ENCODE assay signal across 11 cellular contexts in genomic region chr15:101122266-101122665, GRCh38.
DNase-seq lines count a peak whose midpoint lies in the region; ATAC-seq and TF ChIP-seq lines count a peak whose summit lies in the region.
"Had no signal": no experiment of that assay in that cellular context is flagged by ENCODE, and none has a peak within 500 bp of the region (broad histone marks: within the 10 kb centered on the region; RNA-seq: fewer than 3 reads in every experiment).

No MANE protein-coding gene starts in this region.

- intact Hi-C loops in ascending aorta (cut with DNase I) = no loop called here

- TF ChIP-seq POLR2A in suprapubic skin (IDR thresholded peaks at IDR 0.05) = no peak

- peak overlapping the region; percentile 84 to 94 for H3K27ac ChIP-seq in ascending aorta
- H3K27ac ChIP-seq in temporal lobe (ENCODE audit: low read depth, low read length) = peak overlapping the region; percentile 2
- no peak overlapping the region for H3K27ac ChIP-seq in suprapubic skin

- no peaks in the 10 kb centered on the region for H3K36me3 ChIP-seq in ascending aorta
- no peaks in the 10 kb centered on the region for H3K36me3 ChIP-seq in suprapubic skin
- H3K36me3 ChIP-seq: MG63 had no signal

- no peaks in the 10 kb centered on the region for H3K27me3 Mint-ChIP-seq in activated CD8-positive, alpha-beta memory T cell treated with anti-CD3 and anti-CD28 coated beads, Interleukin-2, amount 10 ng/mL, durations not matched to agents 7 days and 5 days
- no peaks in the 10 kb centered on the region for H3K27me3 Mint-ChIP-seq in mesothelial cell of epicardium (ENCODE audit: low read depth)

- H3K4me1 Mint-ChIP-seq in activated CD8-positive, alpha-beta memory T cell treated with anti-CD3 and anti-CD28 coated beads, Interleukin-2, amount 10 ng/mL, durations not matched to agents 7 days and 5 days = peaks cover 51% of the 10 kb centered on the region
- H3K4me1 Mint-ChIP-seq in mesothelial cell of epicardium = peaks cover 15% of the 10 kb centered on the region

- no peak overlapping the region for H3K4me3 Mint-ChIP-seq in activated CD8-positive, alpha-beta memory T cell treated with anti-CD3 and anti-CD28 coated beads, Interleukin-2, amount 10 ng/mL, durations not matched to agents 7 days and 5 days
- no peak overlapping the region for H3K4me3 Mint-ChIP-seq in mesothelial cell of epicardium

- TF ChIP-seq CTCF in ascending aorta (IDR thresholded peaks at IDR 0.05) = no peak
- TF ChIP-seq CTCF in mesothelial cell of epicardium (IDR thresholded peaks at IDR 0.05; ENCODE audit: unreplicated experiment) = no peak
- TF ChIP-seq CTCF in suprapubic skin (IDR thresholded peaks at IDR 0.05) = no peak

- H3K4me3 ChIP-seq in ascending aorta (peak overlapping the region; percentile 55 to 65), suprapubic skin (no peak overlapping the region)
- H3K4me3 ChIP-seq: MG63 had no signal

- ATAC-seq in activated CD8-positive, alpha-beta memory T cell treated with anti-CD3 and anti-CD28 coated beads, Interleukin-2, amount 10 ng/mL, durations not matched to agents 7 days and 5 days = no peak

- H3K9me3 ChIP-seq in ascending aorta (no peaks in the 10 kb centered on the region), suprapubic skin (no peaks in the 10 kb centered on the region)
- H3K9me3 ChIP-seq: MG63 had no signal

- no peak for DNase-seq in activated CD8-positive, alpha-beta memory T cell treated with anti-CD3 and anti-CD28 coated beads, Interleukin-2, amount 10 ng/mL, durations not matched to agents 7 days and 5 days
- no peak for DNase-seq in activated CD8-positive, alpha-beta memory T cell treated with anti-CD3 and anti-CD28 coated beads for 24 hours
- DNase-seq in ascending aorta (ENCODE audit: low spot score in 2 of 2) (no peak), mesothelial cell of epicardium (ENCODE audit: low spot score in 2 of 2, unreplicated experiment in 2 of 2) (no peak), NCI-H2081 (lab: John Stamatoyannopoulos, UW) (no peak), suprapubic skin (ENCODE audit: low spot score in 2 of 2) (no peak)
- no peak for DNase-seq in activated effector memory CD4-positive, alpha-beta T cell treated with Interleukin-2 at 50 U/mL for 16 hours
- DNase-seq: activated gamma-delta T cell, T-helper 9 cell had no signal

- H3K27ac Mint-ChIP-seq in activated CD8-positive, alpha-beta memory T cell treated with anti-CD3 and anti-CD28 coated beads, Interleukin-2, amount 10 ng/mL, durations not matched to agents 7 days and 5 days = peak overlapping the region; percentile 39
- H3K27ac Mint-ChIP-seq in mesothelial cell of epicardium = peak overlapping the region; percentile 84

- no peak for TF ChIP-seq EP300 in suprapubic skin (IDR thresholded peaks at IDR 0.05)

- H3K27me3 ChIP-seq in ascending aorta (no peaks in the 10 kb centered on the region), suprapubic skin (no peaks in the 10 kb centered on the region)
- H3K27me3 ChIP-seq: MG63 had no signal

- H3K4me1 ChIP-seq in ascending aorta (peaks cover 20 to 32% of the 10 kb centered on the region in 2 donors), suprapubic skin (peaks cover 22% of the 10 kb centered on the region)

- 69% methylated on average over 11 of the region's 11 CpGs for WGBS in suprapubic skin

- peaks cover 15% of the 10 kb centered on the region for H3K36me3 Mint-ChIP-seq in activated CD8-positive, alpha-beta memory T cell treated with anti-CD3 and anti-CD28 coated beads, Interleukin-2, amount 10 ng/mL, durations not matched to agents 7 days and 5 days
- H3K36me3 Mint-ChIP-seq in mesothelial cell of epicardium = no peaks in the 10 kb centered on the region

- CTCF ChIA-PET in activated CD8-positive, alpha-beta memory T cell treated with anti-CD3 and anti-CD28 coated beads, Interleukin-2, amount 10 ng/mL, durations not matched to agents 7 days and 5 days (lab: Charles Lee) = interaction anchor here (0.9 to 3.1 kb wide), 2 partner anchors 32 to 115 kb away, joined by 7 to 10 read pairs; no protein-coding TSS in a partner anchor

- H3K9me3 Mint-ChIP-seq in activated CD8-positive, alpha-beta memory T cell treated with anti-CD3 and anti-CD28 coated beads, Interleukin-2, amount 10 ng/mL, durations not matched to agents 7 days and 5 days (ENCODE audit: low read depth) = no peaks in the 10 kb centered on the region
- no peaks in the 10 kb centered on the region for H3K9me3 Mint-ChIP-seq in mesothelial cell of epicardium
